ENCODE assay signal across 18 cellular contexts in the genomic region with DNA sequence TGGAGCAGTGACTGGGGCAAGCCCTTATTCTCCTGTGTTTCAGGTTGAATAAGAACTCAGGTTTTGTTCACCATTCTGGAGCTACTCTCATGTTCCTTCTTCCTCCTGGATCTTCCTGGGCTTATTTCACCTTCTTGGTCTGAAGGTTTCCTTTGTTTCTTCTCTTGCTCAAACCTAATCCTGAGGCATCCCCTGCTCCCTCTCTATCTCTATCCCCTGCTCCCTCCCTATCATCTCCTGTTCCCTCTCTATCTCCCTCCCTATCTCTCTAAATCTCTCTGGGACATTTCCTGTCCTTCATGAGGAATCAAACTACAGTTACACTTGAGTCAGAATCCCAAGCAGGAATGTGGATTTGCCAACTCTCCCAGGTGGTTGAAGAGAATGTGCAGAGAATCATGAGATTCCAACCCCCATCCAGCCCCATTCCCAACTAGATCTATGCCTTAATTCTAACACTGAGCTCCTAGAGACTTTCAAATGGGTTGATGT.
A peak's percentile ranks its signal among the peaks of the same experiment; 100 is the strongest.
DNase-seq lines count a peak whose midpoint lies in the region; FAIRE-seq and TF ChIP-seq lines count a peak whose summit lies in the region.
"Had no signal": no experiment of that assay in that cellular context is flagged by ENCODE, and none has a peak within 500 bp of the region (broad histone marks: within the 10 kb centered on the region; RNA-seq: fewer than 3 reads in every experiment).

No MANE protein-coding gene starts in this region.

- no peak overlapping the region for H3K4me2 ChIP-seq in astrocyte (ENCODE audit: low read length)
- peak overlapping the region; percentile 9 for H3K4me2 ChIP-seq in mesendoderm (ENCODE audit: low read length)

- H3K4me3 Mint-ChIP-seq in activated naive CD4-positive, alpha-beta T cell treated with anti-CD3 and anti-CD28 coated beads, Interleukin-2, amount 10 ng/mL, durations not matched to agents 7 days and 5 days = no peak overlapping the region
- H3K4me3 Mint-ChIP-seq in astrocyte (ENCODE audit: unreplicated experiment) = no peak overlapping the region
- no peak overlapping the region for H3K4me3 Mint-ChIP-seq in activated T-helper 2 cell treated with anti-CD3 and anti-CD28 coated beads, Interferon-gamma antibody, Interleukin-2, Interleukin-4, amounts not matched to agents 10 μg/mL and 5 μg/mL and 100 μg/mL, durations not matched to agents 14 hours and 24 hours and 36 hours (ENCODE audit: low read depth)
- H3K4me3 Mint-ChIP-seq: CD8-positive, alpha-beta T cell had no signal

- no peak overlapping the region for H2BK15ac ChIP-seq in mesendoderm (replicated peaks; ENCODE audit: low read depth)

- TF ChIP-seq CTCF in astrocyte (IDR thresholded peaks at IDR 0.05; ENCODE audit: insufficient read depth, low read depth, low read length) (no peak), ovary (IDR thresholded peaks at IDR 0.05) (no peak)

- H3K4ac ChIP-seq in mesendoderm (ENCODE audit: low read depth, low read length) = no peak overlapping the region

- no peaks in the 10 kb centered on the region for H3K36me3 Mint-ChIP-seq in activated naive CD4-positive, alpha-beta T cell treated with anti-CD3 and anti-CD28 coated beads, Interleukin-2, amount 10 ng/mL, durations not matched to agents 7 days and 5 days
- H3K36me3 Mint-ChIP-seq in astrocyte (ENCODE audit: low read depth, unreplicated experiment) = no peaks in the 10 kb centered on the region
- no peaks in the 10 kb centered on the region for H3K36me3 Mint-ChIP-seq in activated T-helper 2 cell treated with anti-CD3 and anti-CD28 coated beads, Interferon-gamma antibody, Interleukin-2, Interleukin-4, amounts not matched to agents 10 μg/mL and 5 μg/mL and 100 μg/mL, durations not matched to agents 14 hours and 24 hours and 36 hours (ENCODE audit: low read depth)
- H3K36me3 Mint-ChIP-seq: CD8-positive, alpha-beta T cell had no signal

- TF ChIP-seq EP300 in ovary (IDR thresholded peaks at IDR 0.05) = no peak

- peak overlapping the region; percentile 88 for H3K56ac ChIP-seq in mesendoderm (ENCODE audit: low read length)

- intact Hi-C loops in activated T-helper 2 cell treated with anti-CD3 and anti-CD28 coated beads, Interferon-gamma antibody, Interleukin-2, Interleukin-4, amounts not matched to agents 10 μg/mL and 5 μg/mL and 100 μg/mL, durations not matched to agents 14 hours and 24 hours and 36 hours (cut with micrococcal nuclease) = no loop called here
- intact Hi-C loops in ovary (cut with DNase I) = no loop called here

- peaks cover 67% of the 10 kb centered on the region for H3K27me3 Mint-ChIP-seq in activated naive CD4-positive, alpha-beta T cell treated with anti-CD3 and anti-CD28 coated beads, Interleukin-2, amount 10 ng/mL, durations not matched to agents 7 days and 5 days
- H3K27me3 Mint-ChIP-seq in astrocyte (ENCODE audit: low read depth, unreplicated experiment) = peaks cover 32% of the 10 kb centered on the region
- peaks cover 36% of the 10 kb centered on the region for H3K27me3 Mint-ChIP-seq in activated T-helper 2 cell treated with anti-CD3 and anti-CD28 coated beads, Interferon-gamma antibody, Interleukin-2, Interleukin-4, amounts not matched to agents 10 μg/mL and 5 μg/mL and 100 μg/mL, durations not matched to agents 14 hours and 24 hours and 36 hours (ENCODE audit: low read depth)

- no peak for DNase-seq in activated naive CD4-positive, alpha-beta T cell treated with anti-CD3 and anti-CD28 coated beads, Interleukin-2, amount 10 ng/mL, durations not matched to agents 7 days and 5 days
- no peak for DNase-seq in activated naive CD4-positive, alpha-beta T cell treated with anti-CD3 and anti-CD28 coated beads, Interleukin-2, amount 50 U/mL, for 16 hours
- DNase-seq in astrocyte (ENCODE audit: low read depth) (no peak), mesendoderm (peak; percentile 92), ovary (no peak), SK-N-DZ (ENCODE audit: low spot score) (no peak)
- no peak for DNase-seq in activated T-helper 2 cell treated with anti-CD3 and anti-CD28 coated beads, Interferon-gamma antibody, Interleukin-2, Interleukin-4, amounts not matched to agents 10 μg/mL and 5 μg/mL and 100 μg/mL, durations not matched to agents 14 hours and 24 hours and 36 hours (ENCODE audit: low spot score)
- no peak for DNase-seq in activated T-cell treated with anti-CD3 and anti-CD28 coated beads, Interleukin-2, amount 50 U/mL, for 48 hours
- DNase-seq: CD8-positive, alpha-beta T cell; COR-L47; DMS153; DMS79 treated with DMSO at 0.1 percent for 48 hours; EL; GDM1 had no signal

- H3K4me1 Mint-ChIP-seq in activated naive CD4-positive, alpha-beta T cell treated with anti-CD3 and anti-CD28 coated beads, Interleukin-2, amount 10 ng/mL, durations not matched to agents 7 days and 5 days = peaks cover 8% of the 10 kb centered on the region
- H3K4me1 Mint-ChIP-seq in astrocyte (ENCODE audit: low read depth, unreplicated experiment) = no peaks in the 10 kb centered on the region
- H3K4me1 Mint-ChIP-seq in activated T-helper 2 cell treated with anti-CD3 and anti-CD28 coated beads, Interferon-gamma antibody, Interleukin-2, Interleukin-4, amounts not matched to agents 10 μg/mL and 5 μg/mL and 100 μg/mL, durations not matched to agents 14 hours and 24 hours and 36 hours (ENCODE audit: low read depth) = peaks cover 2% of the 10 kb centered on the region

- H3K23ac ChIP-seq in mesendoderm (ENCODE audit: low read length) = no peak overlapping the region

- H3K9ac ChIP-seq in astrocyte (ENCODE audit: low read length) = no peak overlapping the region
- H3K9ac ChIP-seq in mesendoderm (ENCODE audit: low read length) = peak overlapping the region; percentile 51

- H4K20me1 ChIP-seq in astrocyte (ENCODE audit: insufficient read depth, low read length) = no peaks in the 10 kb centered on the region

- H3K9me3 ChIP-seq in astrocyte (ENCODE audit: insufficient read depth, low read depth, low read length) = no peaks in the 10 kb centered on the region
- no peaks in the 10 kb centered on the region for H3K9me3 ChIP-seq in ovary

- H3K27me3 ChIP-seq in astrocyte (ENCODE audit: insufficient read depth, low read length) (peaks cover 21% of the 10 kb centered on the region), mesendoderm (ENCODE audit: insufficient read depth, low read length, poor library complexity) (no peaks in the 10 kb centered on the region), ovary (no peaks in the 10 kb centered on the region)

- H2AFZ ChIP-seq in astrocyte (ENCODE audit: low read depth, low read length) = no peak overlapping the region

- no peak overlapping the region for H3K18ac ChIP-seq in mesendoderm (ENCODE audit: low read length)

- peak overlapping the region; percentile 12 for H4K5ac ChIP-seq in mesendoderm (ENCODE audit: low read length)

- H3K9me3 Mint-ChIP-seq in activated naive CD4-positive, alpha-beta T cell treated with anti-CD3 and anti-CD28 coated beads, Interleukin-2, amount 10 ng/mL, durations not matched to agents 7 days and 5 days = no peaks in the 10 kb centered on the region
- peaks cover 5% of the 10 kb centered on the region for H3K9me3 Mint-ChIP-seq in astrocyte (ENCODE audit: unreplicated experiment)
- H3K9me3 Mint-ChIP-seq in activated T-helper 2 cell treated with anti-CD3 and anti-CD28 coated beads, Interferon-gamma antibody, Interleukin-2, Interleukin-4, amounts not matched to agents 10 μg/mL and 5 μg/mL and 100 μg/mL, durations not matched to agents 14 hours and 24 hours and 36 hours = no peaks in the 10 kb centered on the region
- H3K9me3 Mint-ChIP-seq: CD8-positive, alpha-beta T cell had no signal

- no peaks in the 10 kb centered on the region for H3K79me1 ChIP-seq in mesendoderm (ENCODE audit: low read length)

- peak overlapping the region; percentile 76 for H4K8ac ChIP-seq in mesendoderm (ENCODE audit: low read depth, low read length)

- H2BK5ac ChIP-seq in mesendoderm (ENCODE audit: low read length) = peak overlapping the region; percentile 71

- no peak for FAIRE-seq in astrocyte (lab: Jason Lieb, UNC)
- FAIRE-seq: D721Med, GM12892 had no signal

- TF ChIP-seq POLR2A in ovary (IDR thresholded peaks at IDR 0.05) = no peak

- H3K36me3 ChIP-seq in astrocyte (ENCODE audit: insufficient read depth, low read length) = no peaks in the 10 kb centered on the region
- no peaks in the 10 kb centered on the region for H3K36me3 ChIP-seq in mesendoderm (ENCODE audit: control insufficient read depth, insufficient read depth, low read length)
- no peaks in the 10 kb centered on the region for H3K36me3 ChIP-seq in ovary

- no peaks in the 10 kb centered on the region for H3K79me2 ChIP-seq in astrocyte (ENCODE audit: insufficient read depth, low read length)
- H3K79me2 ChIP-seq in mesendoderm (ENCODE audit: control insufficient read depth, insufficient read depth, low read length) = no peaks in the 10 kb centered on the region

- H3K27ac ChIP-seq in astrocyte (ENCODE audit: low read depth, low read length) (no peak overlapping the region), mesendoderm (ENCODE audit: low read depth, low read length) (peak overlapping the region; percentile 92), ovary (no peak overlapping the region)
- H3K27ac ChIP-seq: 22Rv1 had no signal

- H2AK5ac ChIP-seq in mesendoderm (ENCODE audit: low read length) = no peak overlapping the region

- CTCF ChIA-PET in activated naive CD4-positive, alpha-beta T cell treated with anti-CD3 and anti-CD28 coated beads, Interleukin-2, amount 10 ng/mL, durations not matched to agents 7 days and 5 days (lab: Charles Lee) = no interaction called here

- H3K27ac Mint-ChIP-seq in activated naive CD4-positive, alpha-beta T cell treated with anti-CD3 and anti-CD28 coated beads, Interleukin-2, amount 10 ng/mL, durations not matched to agents 7 days and 5 days = peak overlapping the region; percentile 35
- peak overlapping the region; percentile 26 for H3K27ac Mint-ChIP-seq in astrocyte (ENCODE audit: unreplicated experiment)
- no peak overlapping the region for H3K27ac Mint-ChIP-seq in activated T-helper 2 cell treated with anti-CD3 and anti-CD28 coated beads, Interferon-gamma antibody, Interleukin-2, Interleukin-4, amounts not matched to agents 10 μg/mL and 5 μg/mL and 100 μg/mL, durations not matched to agents 14 hours and 24 hours and 36 hours
- H3K27ac Mint-ChIP-seq: CD14-positive monocyte; CD8-positive, alpha-beta T cell had no signal

- no peak overlapping the region for H3K4me3 ChIP-seq in astrocyte (ENCODE audit: insufficient read depth, low read depth, low read length)
- no peak overlapping the region for H3K4me3 ChIP-seq in mesendoderm (ENCODE audit: low read length)
- H3K4me3 ChIP-seq in ovary = no peak overlapping the region

- H2BK120ac ChIP-seq in mesendoderm (ENCODE audit: low read depth, low read length) = no peak overlapping the region

- H3K4me1 ChIP-seq in astrocyte (ENCODE audit: insufficient read depth, low read length) (no peaks in the 10 kb centered on the region), mesendoderm (ENCODE audit: control insufficient read depth, low read depth, low read length) (no peaks in the 10 kb centered on the region), ovary (ENCODE audit: insufficient read depth) (no peaks in the 10 kb centered on the region)
